In the genomic region with DNA sequence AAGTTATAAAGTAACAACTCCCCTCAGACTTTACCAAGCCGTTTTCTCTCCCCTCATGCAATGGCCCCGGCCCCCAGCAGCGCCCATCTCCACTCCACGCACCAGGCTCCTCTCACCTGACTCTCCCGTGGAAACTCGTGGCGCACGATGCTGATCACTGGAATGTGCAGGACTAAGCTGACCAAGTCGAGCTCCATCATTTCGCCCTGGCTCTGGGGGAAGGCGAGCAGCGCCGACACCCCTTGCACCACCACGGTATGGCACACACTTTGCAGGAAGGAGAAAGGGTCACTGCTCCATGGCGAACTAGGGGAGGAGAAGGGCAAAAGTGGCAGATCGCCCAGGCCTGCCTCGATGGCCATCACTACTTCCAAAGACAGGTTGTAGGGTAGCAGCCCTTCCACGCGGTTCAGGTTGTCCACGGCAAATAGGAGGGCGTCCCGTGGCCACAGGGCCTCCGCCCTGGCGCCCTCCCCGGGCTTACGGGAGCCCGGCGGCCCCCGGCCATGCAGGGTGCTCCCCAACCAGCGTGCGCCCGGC, we compare ENCODE assay signal across 1 cellular context.
TF ChIP-seq lines count a peak whose summit lies in the region.

No MANE protein-coding gene starts in this region.

TF ChIP-seq in WTC11, 78 proteins besides CTCF, POLR2A, EP300 and RAD21 (continued from another document):
- TF ChIP-seq, protein P1, sequence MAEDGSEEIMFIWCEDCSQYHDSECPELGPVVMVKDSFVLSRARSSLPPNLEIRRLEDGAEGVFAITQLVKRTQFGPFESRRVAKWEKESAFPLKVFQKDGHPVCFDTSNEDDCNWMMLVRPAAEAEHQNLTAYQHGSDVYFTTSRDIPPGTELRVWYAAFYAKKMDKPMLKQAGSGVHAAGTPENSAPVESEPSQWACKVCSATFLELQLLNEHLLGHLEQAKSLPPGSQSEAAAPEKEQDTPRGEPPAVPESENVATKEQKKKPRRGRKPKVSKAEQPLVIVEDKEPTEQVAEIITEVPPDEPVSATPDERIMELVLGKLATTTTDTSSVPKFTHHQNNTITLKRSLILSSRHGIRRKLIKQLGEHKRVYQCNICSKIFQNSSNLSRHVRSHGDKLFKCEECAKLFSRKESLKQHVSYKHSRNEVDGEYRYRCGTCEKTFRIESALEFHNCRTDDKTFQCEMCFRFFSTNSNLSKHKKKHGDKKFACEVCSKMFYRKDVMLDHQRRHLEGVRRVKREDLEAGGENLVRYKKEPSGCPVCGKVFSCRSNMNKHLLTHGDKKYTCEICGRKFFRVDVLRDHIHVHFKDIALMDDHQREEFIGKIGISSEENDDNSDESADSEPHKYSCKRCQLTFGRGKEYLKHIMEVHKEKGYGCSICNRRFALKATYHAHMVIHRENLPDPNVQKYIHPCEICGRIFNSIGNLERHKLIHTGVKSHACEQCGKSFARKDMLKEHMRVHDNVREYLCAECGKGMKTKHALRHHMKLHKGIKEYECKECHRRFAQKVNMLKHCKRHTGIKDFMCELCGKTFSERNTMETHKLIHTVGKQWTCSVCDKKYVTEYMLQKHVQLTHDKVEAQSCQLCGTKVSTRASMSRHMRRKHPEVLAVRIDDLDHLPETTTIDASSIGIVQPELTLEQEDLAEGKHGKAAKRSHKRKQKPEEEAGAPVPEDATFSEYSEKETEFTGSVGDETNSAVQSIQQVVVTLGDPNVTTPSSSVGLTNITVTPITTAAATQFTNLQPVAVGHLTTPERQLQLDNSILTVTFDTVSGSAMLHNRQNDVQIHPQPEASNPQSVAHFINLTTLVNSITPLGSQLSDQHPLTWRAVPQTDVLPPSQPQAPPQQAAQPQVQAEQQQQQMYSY (CRISPR knock-in tag; IDR thresholded peaks at IDR 0.05): no peak
- TF ChIP-seq JAZF1 (CRISPR knock-in tag; IDR thresholded peaks at IDR 0.05) (no peak), IRF2 (CRISPR knock-in tag; IDR thresholded peaks at IDR 0.05; ENCODE audit: borderline replicate concordance, low read depth) (no peak), KAT7 (CRISPR knock-in tag; IDR thresholded peaks at IDR 0.05; ENCODE audit: borderline replicate concordance) (no peak), NFYB (CRISPR knock-in tag; conservative IDR thresholded peaks at IDR 0.05; ENCODE audit: low read depth) (no peak)
- TF ChIP-seq, protein P2, sequence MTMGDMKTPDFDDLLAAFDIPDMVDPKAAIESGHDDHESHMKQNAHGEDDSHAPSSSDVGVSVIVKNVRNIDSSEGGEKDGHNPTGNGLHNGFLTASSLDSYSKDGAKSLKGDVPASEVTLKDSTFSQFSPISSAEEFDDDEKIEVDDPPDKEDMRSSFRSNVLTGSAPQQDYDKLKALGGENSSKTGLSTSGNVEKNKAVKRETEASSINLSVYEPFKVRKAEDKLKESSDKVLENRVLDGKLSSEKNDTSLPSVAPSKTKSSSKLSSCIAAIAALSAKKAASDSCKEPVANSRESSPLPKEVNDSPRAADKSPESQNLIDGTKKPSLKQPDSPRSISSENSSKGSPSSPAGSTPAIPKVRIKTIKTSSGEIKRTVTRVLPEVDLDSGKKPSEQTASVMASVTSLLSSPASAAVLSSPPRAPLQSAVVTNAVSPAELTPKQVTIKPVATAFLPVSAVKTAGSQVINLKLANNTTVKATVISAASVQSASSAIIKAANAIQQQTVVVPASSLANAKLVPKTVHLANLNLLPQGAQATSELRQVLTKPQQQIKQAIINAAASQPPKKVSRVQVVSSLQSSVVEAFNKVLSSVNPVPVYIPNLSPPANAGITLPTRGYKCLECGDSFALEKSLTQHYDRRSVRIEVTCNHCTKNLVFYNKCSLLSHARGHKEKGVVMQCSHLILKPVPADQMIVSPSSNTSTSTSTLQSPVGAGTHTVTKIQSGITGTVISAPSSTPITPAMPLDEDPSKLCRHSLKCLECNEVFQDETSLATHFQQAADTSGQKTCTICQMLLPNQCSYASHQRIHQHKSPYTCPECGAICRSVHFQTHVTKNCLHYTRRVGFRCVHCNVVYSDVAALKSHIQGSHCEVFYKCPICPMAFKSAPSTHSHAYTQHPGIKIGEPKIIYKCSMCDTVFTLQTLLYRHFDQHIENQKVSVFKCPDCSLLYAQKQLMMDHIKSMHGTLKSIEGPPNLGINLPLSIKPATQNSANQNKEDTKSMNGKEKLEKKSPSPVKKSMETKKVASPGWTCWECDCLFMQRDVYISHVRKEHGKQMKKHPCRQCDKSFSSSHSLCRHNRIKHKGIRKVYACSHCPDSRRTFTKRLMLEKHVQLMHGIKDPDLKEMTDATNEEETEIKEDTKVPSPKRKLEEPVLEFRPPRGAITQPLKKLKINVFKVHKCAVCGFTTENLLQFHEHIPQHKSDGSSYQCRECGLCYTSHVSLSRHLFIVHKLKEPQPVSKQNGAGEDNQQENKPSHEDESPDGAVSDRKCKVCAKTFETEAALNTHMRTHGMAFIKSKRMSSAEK (CRISPR knock-in tag; IDR thresholded peaks at IDR 0.05; ENCODE audit: borderline replicate concordance): no peak
- TF ChIP-seq, protein P3, sequence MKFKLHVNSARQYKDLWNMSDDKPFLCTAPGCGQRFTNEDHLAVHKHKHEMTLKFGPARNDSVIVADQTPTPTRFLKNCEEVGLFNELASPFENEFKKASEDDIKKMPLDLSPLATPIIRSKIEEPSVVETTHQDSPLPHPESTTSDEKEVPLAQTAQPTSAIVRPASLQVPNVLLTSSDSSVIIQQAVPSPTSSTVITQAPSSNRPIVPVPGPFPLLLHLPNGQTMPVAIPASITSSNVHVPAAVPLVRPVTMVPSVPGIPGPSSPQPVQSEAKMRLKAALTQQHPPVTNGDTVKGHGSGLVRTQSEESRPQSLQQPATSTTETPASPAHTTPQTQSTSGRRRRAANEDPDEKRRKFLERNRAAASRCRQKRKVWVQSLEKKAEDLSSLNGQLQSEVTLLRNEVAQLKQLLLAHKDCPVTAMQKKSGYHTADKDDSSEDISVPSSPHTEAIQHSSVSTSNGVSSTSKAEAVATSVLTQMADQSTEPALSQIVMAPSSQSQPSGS (CRISPR knock-in tag; IDR thresholded peaks at IDR 0.05; ENCODE audit: borderline replicate concordance, low read depth): no peak
